ENCODE assay signal across 15 cellular contexts in the genomic region with DNA sequence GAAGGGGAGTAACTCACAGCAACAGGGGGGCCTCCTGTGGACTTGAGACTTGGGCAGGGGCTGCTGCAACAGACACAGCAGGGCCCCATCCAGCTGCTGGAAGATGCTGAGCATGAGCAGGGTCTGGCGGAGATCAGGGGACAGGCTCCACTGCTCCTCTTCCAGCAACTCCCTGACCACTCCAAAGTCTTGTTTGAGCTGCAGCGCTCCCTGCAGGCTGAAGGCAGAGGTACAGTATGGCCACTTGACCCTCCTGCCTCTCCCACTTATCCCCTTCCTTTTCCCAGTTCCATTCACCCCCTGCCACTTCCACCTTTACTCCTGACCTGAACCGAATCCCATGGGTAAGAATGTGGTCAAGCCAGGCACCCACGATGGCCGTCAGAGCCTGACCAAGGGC. TPM values are rescaled to one million over a fixed set of nuclear protein-coding genes. Genes with fewer than 3 reads are reported as not detected.
DNase-seq lines count a peak whose midpoint lies in the region; ATAC-seq and TF ChIP-seq lines count a peak whose summit lies in the region.
"Had no signal": no experiment of that assay in that cellular context is flagged by ENCODE, and none has a peak within 500 bp of the region (broad histone marks: within the 10 kb centered on the region; RNA-seq: fewer than 3 reads in every experiment).

No MANE protein-coding gene starts in this region.

- peaks cover 18% of the 10 kb centered on the region for H3K4me1 Mint-ChIP-seq in neural progenitor cell

- peaks cover 3 to 48% of the 10 kb centered on the region in 2 experiments; a peak in 3 of 4 replicates for H3K79me1 ChIP-seq in IMR-90 (ENCODE audit: low read depth in 1 of 2, low read length in 2 of 2)

- H3K27me3 ChIP-seq in IMR-90 (ENCODE audit: control insufficient read depth, insufficient read depth, low read length), result no peaks in the 10 kb centered on the region
- no peaks in the 10 kb centered on the region for H3K27me3 ChIP-seq in neural progenitor cell
- no peaks in the 10 kb centered on the region for H3K27me3 ChIP-seq in gastrocnemius medialis

- DNase-seq in DMS53 (lab: John Stamatoyannopoulos, UW) (peak; percentile 31), DMS53 treated with DMSO at 0.1 percent for 48 hours (lab: John Stamatoyannopoulos, UW; ENCODE audit: unreplicated experiment) (no peak), IMR-90 (no peak), choroid plexus epithelial cell (ENCODE audit: low read depth) (no peak), neural progenitor cell (ENCODE audit: low spot score) (peak; percentile 32), gastrocnemius medialis (no peak), NCI-H2081 treated with DMSO at 0.1 percent for 48 hours (lab: John Stamatoyannopoulos, UW) (no peak), NCI-H82 (lab: John Stamatoyannopoulos, UW) (no peak)
- DNase-seq: activated CD4-positive, alpha-beta T cell treated with anti-CD3 and anti-CD28 coated beads, Interleukin-2, amount 50 U/mL, for 4 hours; effector CD8-positive, alpha-beta T cell; GF-D8; NCI-H187 treated with DMSO at 0.1 percent for 48 hours; SHP77 treated with DMSO at 0.1 percent for 48 hours; stimulated activated naive CD4-positive, alpha-beta T cell had no signal

- H2BK15ac ChIP-seq in IMR-90 (ENCODE audit: low read depth, low read length), result no peak overlapping the region

- peak overlapping the region; percentile 55 for H2AK9ac ChIP-seq in IMR-90 (replicated peaks; ENCODE audit: low read depth, low read length, poor library complexity)

- no peak overlapping the region for H4K5ac ChIP-seq in IMR-90 (ENCODE audit: low read depth, low read length)

- no peak for ATAC-seq in IMR-90 (ENCODE audit: low read depth)
- no peak for ATAC-seq in gastrocnemius medialis
- ATAC-seq: activated naive CD4-positive, alpha-beta T cell treated with anti-CD3 and anti-CD28 coated beads, Interleukin-2, amount 50 U/mL, for 72 hours had no signal

- H3K9me1 ChIP-seq in IMR-90 (ENCODE audit: insufficient read depth, low read length), result peaks cover 4% of the 10 kb centered on the region; the same call in 1 of the 2 replicates

- no peak overlapping the region for H3K4me2 ChIP-seq in IMR-90 (ENCODE audit: low read depth, low read length)
- no peak overlapping the region for H3K4me2 ChIP-seq in neural progenitor cell

- BruUV-seq in IMR-90 (replicated peaks; lab: Mats Ljungman, UMichigan), result no TSS peak

- WGBS in IMR-90 (ENCODE audit: extremely low coverage in 2 of 2, insufficient read length in 1 of 2), 2 experiments, result 68% methylated on average over 2 of the region's 5 CpGs; no CpG with 5 or more reads in 1 of the 2 experiments

- POLR2A ChIA-PET in IMR-90 (lab: Charles Lee; ENCODE audit: unreplicated experiment), result no interaction called here

- H3K27ac Mint-ChIP-seq in neural progenitor cell, result no peak overlapping the region

- no peaks in the 10 kb centered on the region for H3K9me3 Mint-ChIP-seq in neural progenitor cell
- H3K9me3 Mint-ChIP-seq: activated naive CD4-positive, alpha-beta T cell treated with anti-CD3 and anti-CD28 coated beads, Interleukin-2, amount 50 U/mL, for 72 hours had no signal

- H3K56ac ChIP-seq in IMR-90 (ENCODE audit: extremely low read depth, insufficient read depth, low read length), result no peak overlapping the region

- no peak overlapping the region for H2BK5ac ChIP-seq in IMR-90 (ENCODE audit: low read depth, low read length, poor library complexity, severe bottlenecking)

- dilution Hi-C loops in IMR-90 (cut with HindIII; ENCODE audit: low sequenced_read_pairs, unreplicated experiment), result no loop called here

- H2AFZ ChIP-seq in IMR-90 (replicated peaks; ENCODE audit: low read length, poor library complexity), result peak overlapping the region; percentile 11
- H2AFZ ChIP-seq in neural progenitor cell (replicated peaks), result no peak overlapping the region

- TF ChIP-seq RAD21 in IMR-90 (IDR thresholded peaks at IDR 0.05; ENCODE audit: low read length), result no peak

- H4K91ac ChIP-seq in IMR-90 (ENCODE audit: insufficient read depth, low read depth, low read length), result no peak overlapping the region

- no peak overlapping the region for H3K4me3 ChIP-seq in IMR-90 (ENCODE audit: insufficient read depth, low read depth, low read length)
- no peak overlapping the region for H3K4me3 ChIP-seq in choroid plexus epithelial cell (ENCODE audit: low read depth, low read length)
- H3K4me3 ChIP-seq in neural progenitor cell, result no peak overlapping the region
- no peak overlapping the region for H3K4me3 ChIP-seq in gastrocnemius medialis

- H3F3A ChIP-seq in neural progenitor cell (ENCODE audit: low read depth), result peaks cover 24% of the 10 kb centered on the region

- H3K79me2 ChIP-seq in neural progenitor cell (ENCODE audit: low read depth), result peaks cover 4% of the 10 kb centered on the region

- H3K9me3 ChIP-seq in IMR-90 (ENCODE audit: control insufficient read depth, insufficient read depth, low read length) (no peaks in the 10 kb centered on the region), neural progenitor cell (ENCODE audit: low read depth) (no peaks in the 10 kb centered on the region), gastrocnemius medialis (no peaks in the 10 kb centered on the region)

- TF ChIP-seq CTCF in IMR-90 (conservative IDR thresholded peaks at IDR 0.05; ENCODE audit: low read depth, low read length) (peak; percentile 26; the same call in 1 of the 2 replicates), choroid plexus epithelial cell (conservative IDR thresholded peaks at IDR 0.05; ENCODE audit: low read depth, low read length) (peak; percentile 56), neural progenitor cell (IDR thresholded peaks at IDR 0.05) (peak; percentile 48), gastrocnemius medialis (IDR thresholded peaks at IDR 0.05 in 4 of 5, conservative IDR thresholded peaks at IDR 0.05 in 1 of 5) (no peak)

- no peak overlapping the region for H3K23ac ChIP-seq in IMR-90 (ENCODE audit: low read depth, low read length)

- no peak overlapping the region for H3K4ac ChIP-seq in IMR-90 (ENCODE audit: low read depth, low read length)

- H3K27ac ChIP-seq in IMR-90 (ENCODE audit: insufficient read depth, low read length) (no peak overlapping the region), neural progenitor cell (no peak overlapping the region), gastrocnemius medialis (no peak overlapping the region)

- no peak overlapping the region for H2BK120ac ChIP-seq in IMR-90 (ENCODE audit: low read depth, low read length)

- in situ Hi-C loops in IMR-90 (cut with MboI; ENCODE audit: low sequenced_read_pairs), result loop anchor here (25.0 kb wide), 1 partner anchor 387 kb away; no protein-coding TSS in a partner anchor
- in situ Hi-C loops in gastrocnemius medialis (cut with MboI; ENCODE audit: low sequenced_read_pairs in 4 of 4), result loop anchor here in 1 of 4 donors (25.0 kb wide), 1 partner anchor 362 kb away; a partner anchor contains a TSS

- no peak overlapping the region for H4K8ac ChIP-seq in IMR-90 (ENCODE audit: low read depth in 2 of 2, low read length in 2 of 2)

- intact Hi-C loops in IMR-90 (cut with micrococcal nuclease), result no loop called here
- intact Hi-C loops in gastrocnemius medialis (cut with DNase I; ENCODE audit: low total_unique reads), result no loop called here

- no peak overlapping the region for H3K14ac ChIP-seq in IMR-90 (replicated peaks; ENCODE audit: low read depth, low read length)

- TF ChIP-seq POLR2A in IMR-90 (IDR thresholded peaks at IDR 0.05; ENCODE audit: low read depth, low read length), result no peak
- no peak for TF ChIP-seq POLR2A in gastrocnemius medialis (IDR thresholded peaks at IDR 0.05)

- no peak overlapping the region for H3K4me3 Mint-ChIP-seq in neural progenitor cell

- CTCF ChIA-PET in IMR-90 (lab: Yijun Ruan, JAX), result no interaction called here

- H3K9ac ChIP-seq in IMR-90 (ENCODE audit: low read depth, low read length), result no peak overlapping the region
- no peak overlapping the region for H3K9ac ChIP-seq in neural progenitor cell

- H3K27me3 Mint-ChIP-seq in neural progenitor cell (ENCODE audit: insufficient read depth, low read depth), result peaks cover 12% of the 10 kb centered on the region

- H3K36me3 ChIP-seq in IMR-90 (ENCODE audit: control insufficient read depth, insufficient read depth, low read length) (peaks cover 26% of the 10 kb centered on the region), neural progenitor cell (no peaks in the 10 kb centered on the region), gastrocnemius medialis (peaks cover 0 to 36% of the 10 kb centered on the region in 2 donors)

- H4K20me1 ChIP-seq in IMR-90 (ENCODE audit: insufficient read depth, low read length) (no peaks in the 10 kb centered on the region), neural progenitor cell (ENCODE audit: low read depth) (no peaks in the 10 kb centered on the region)

- H2BK20ac ChIP-seq in IMR-90 (ENCODE audit: low read depth, low read length), result no peak overlapping the region

- H3K4me1 ChIP-seq in IMR-90 (ENCODE audit: control insufficient read depth, insufficient read depth, low read length) (peaks cover 4% of the 10 kb centered on the region; the same call in 1 of the 2 replicates), neural progenitor cell (peaks cover 11% of the 10 kb centered on the region), gastrocnemius medialis (peaks cover 20 to 25% of the 10 kb centered on the region in 2 donors)

- H3K36me3 Mint-ChIP-seq in neural progenitor cell, result peaks cover 20% of the 10 kb centered on the region

- no peak overlapping the region for H2AK5ac ChIP-seq in IMR-90 (ENCODE audit: low read depth, low read length)

- no peak overlapping the region for H3K18ac ChIP-seq in IMR-90 (ENCODE audit: low read depth, low read length)

RNA-seq across cellular contexts. Expression of a gene that starts 2.4 kb away (rescaled TPM):
- 5.2 and 6.7 TPM in 2 replicates for total RNA-seq in IMR-90 (2012; rRNA removed)
- polyA plus RNA-seq in IMR-90 (2012; rRNA removed), result 39.0 and 51.9 TPM in 2 replicates
- polyA plus RNA-seq in IMR-90 (2012; cell fraction: cytosol; rRNA removed), result 41.9 and 42.8 TPM in 2 replicates
- polyA plus RNA-seq in IMR-90 (2012; cell fraction: nucleus; rRNA removed; ENCODE audit: low replicate concordance), result 47.2 and 70.9 TPM in 2 replicates
- 9.8 and 22.5 TPM in 2 replicates for total RNA-seq in neural progenitor cell (ENCODE audit: low replicate concordance)
- total RNA-seq in gastrocnemius medialis, result 10 to 100 TPM; 26.5 to 48.7 (median 41.5) TPM

RNA-seq across cellular contexts. Expression of a gene that starts 7.9 kb away (rescaled TPM):
- total RNA-seq in IMR-90 (2012; rRNA removed) (6.1 and 8.4 TPM in 2 replicates), neural progenitor cell (ENCODE audit: low replicate concordance) (12.0 and 22.3 TPM in 2 replicates), gastrocnemius medialis (1 to 10 TPM; 5.5 to 7.3 (median 6.0) TPM)
- polyA plus RNA-seq in IMR-90 (2012; rRNA removed), result 11.1 and 14.0 TPM in 2 replicates
- 2.8 and 4.6 TPM in 2 replicates for polyA plus RNA-seq in IMR-90 (2012; cell fraction: cytosol; rRNA removed)
- 53.9 and 76.0 TPM in 2 replicates for polyA plus RNA-seq in IMR-90 (2012; cell fraction: nucleus; rRNA removed; ENCODE audit: low replicate concordance)

RNA-seq across cellular contexts. Expression of a gene that starts 8.0 kb away (rescaled TPM):
- total RNA-seq in IMR-90 (2012; rRNA removed) (6.3 and 9.2 TPM in 2 replicates), neural progenitor cell (ENCODE audit: low replicate concordance) (22.6 and 41.1 TPM in 2 replicates), gastrocnemius medialis (1 to 10 TPM; 6.1 to 9.6 (median 7.7) TPM)
- 18.8 and 20.5 TPM in 2 replicates for polyA plus RNA-seq in IMR-90 (2012; rRNA removed)
- polyA plus RNA-seq in IMR-90 (2012; cell fraction: cytosol; rRNA removed), result 10.7 and 13.0 TPM in 2 replicates
- polyA plus RNA-seq in IMR-90 (2012; cell fraction: nucleus; rRNA removed; ENCODE audit: low replicate concordance), result 90.3 and 92.6 TPM in 2 replicates

RNA-seq across cellular contexts. Expression of a gene that starts 9.7 kb away (rescaled TPM):
- 17.8 and 21.0 TPM in 2 replicates for total RNA-seq in IMR-90 (2012; rRNA removed)
- polyA plus RNA-seq in IMR-90 (2012; rRNA removed), result 45.9 and 48.4 TPM in 2 replicates
- 50.7 and 51.7 TPM in 2 replicates for polyA plus RNA-seq in IMR-90 (2012; cell fraction: cytosol; rRNA removed)
- polyA plus RNA-seq in IMR-90 (2012; cell fraction: nucleus; rRNA removed; ENCODE audit: low replicate concordance), result 144 and 264 TPM in 2 replicates
- total RNA-seq in neural progenitor cell (ENCODE audit: low replicate concordance), result 32.0 and 68.3 TPM in 2 replicates
- total RNA-seq in gastrocnemius medialis, result 10 to 100 TPM; 27.2 to 33.9 (median 31.7) TPM

RNA-seq across cellular contexts. Expression of a gene that starts 16.7 kb away (rescaled TPM):
- total RNA-seq in IMR-90 (2012; rRNA removed) (22.2 and 22.9 TPM in 2 replicates), neural progenitor cell (ENCODE audit: low replicate concordance) (38.2 and 132 TPM in 2 replicates), gastrocnemius medialis (10 to 100 TPM; 10.7 to 17.5 (median 16.5) TPM)
- polyA plus RNA-seq in IMR-90 (2012; rRNA removed), result 78.5 and 89.3 TPM in 2 replicates
- polyA plus RNA-seq in IMR-90 (2012; cell fraction: cytosol; rRNA removed), result 114 and 155 TPM in 2 replicates
- 453 and 544 TPM in 2 replicates for polyA plus RNA-seq in IMR-90 (2012; cell fraction: nucleus; rRNA removed; ENCODE audit: low replicate concordance)

Comparison
In these comparisons a context has a peak if more than half of its experiments do, and no peak if none do; other contexts are left out.
1. DNase-seq: peak in DMS53 (single experiment) and neural progenitor cell (single experiment); none in DMS53 treated with DMSO at 0.1 percent for 48 hours (single experiment), IMR-90 (single experiment), choroid plexus epithelial cell (single experiment), gastrocnemius medialis (0 of 2), NCI-H2081 treated with DMSO at 0.1 percent for 48 hours (single experiment) and NCI-H82 (single experiment).
2. CTCF ChIP-seq: peak in IMR-90 (single experiment), choroid plexus epithelial cell (single experiment) and neural progenitor cell (single experiment); none in gastrocnemius medialis (0 of 5).